Comparison of ENCODE assay signal across 12 cellular contexts in the genomic region with DNA sequence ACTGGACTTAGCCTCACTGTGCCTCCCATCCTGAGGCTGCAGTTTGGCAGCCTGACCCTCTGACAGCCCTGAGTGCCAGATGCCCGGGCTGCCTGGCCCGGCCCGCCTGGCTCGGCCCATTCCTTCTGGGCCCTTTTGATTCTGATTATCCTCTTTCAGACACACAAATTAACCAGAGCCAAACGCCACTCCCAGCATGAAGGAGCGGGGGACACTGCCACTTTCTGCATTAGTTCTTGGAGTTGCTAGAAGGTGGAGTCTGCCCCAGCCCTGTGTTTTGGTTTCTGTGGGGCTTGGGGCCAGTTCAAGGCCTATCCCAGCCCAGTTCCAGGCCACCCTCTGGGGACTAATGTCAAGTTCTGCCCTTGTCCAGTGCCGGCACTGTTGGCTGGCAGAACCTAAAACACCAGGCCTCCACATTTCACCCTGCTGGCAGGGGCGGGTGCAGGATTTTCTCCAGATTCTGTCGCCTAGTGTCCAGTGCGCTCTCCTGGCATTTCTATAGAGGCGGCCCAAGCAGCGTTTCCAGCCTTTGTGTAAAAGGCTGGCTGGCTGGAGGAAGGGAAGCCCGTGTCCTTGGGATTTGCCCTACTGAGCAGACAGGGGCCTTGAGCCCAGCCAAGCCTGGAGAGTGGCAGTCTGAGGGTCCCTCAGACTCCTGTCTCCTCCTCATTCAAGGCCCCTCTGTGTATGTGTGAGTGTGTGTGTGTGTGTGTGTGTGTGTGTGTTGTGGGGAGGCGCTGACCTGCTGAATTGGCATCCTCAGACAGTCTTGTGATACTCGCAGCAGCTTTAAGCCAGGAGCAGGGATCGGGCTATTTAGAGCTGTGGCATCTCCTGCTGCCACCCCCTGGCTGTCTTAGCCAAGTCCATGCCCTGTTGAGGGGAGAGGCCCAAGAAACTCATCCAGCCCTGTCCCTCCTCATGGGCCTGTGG. TPM values are rescaled to one million over a fixed set of nuclear protein-coding genes. Genes with fewer than 3 reads are reported as not detected.
DNase-seq lines count a peak whose midpoint lies in the region; ATAC-seq and TF ChIP-seq lines count a peak whose summit lies in the region.
"Had no signal": no experiment of that assay in that cellular context is flagged by ENCODE, and none has a peak within 500 bp of the region (broad histone marks: within the 10 kb centered on the region; RNA-seq: fewer than 3 reads in every experiment).

No MANE protein-coding gene starts in this region.

- no peak overlapping the region for H3K56ac ChIP-seq in H9 (ENCODE audit: insufficient read length, low read depth, low read length)

- H2BK15ac ChIP-seq in H9 (ENCODE audit: low read depth, low read length) = no peak overlapping the region

- H3K27me3 Mint-ChIP-seq in H9 (ENCODE audit: low read depth) = peaks cover 2% of the 10 kb centered on the region; the same call in 1 of the 2 replicates
- H3K27me3 Mint-ChIP-seq in activated CD8-positive, alpha-beta T cell treated with anti-CD3 and anti-CD28 coated beads for 36 hours = no peaks in the 10 kb centered on the region

- CTCF ChIA-PET in activated CD8-positive, alpha-beta T cell treated with anti-CD3 and anti-CD28 coated beads for 36 hours (lab: Charles Lee) = interaction anchor here (1.3 kb wide), 1 partner anchor 190 kb away, joined by 3 read pairs; no protein-coding TSS in a partner anchor

- TF ChIP-seq POLR2A in stomach (IDR thresholded peaks at IDR 0.05) = no peak

- no peak overlapping the region for H2BK120ac ChIP-seq in H9 (ENCODE audit: low read depth, low read length, poor library complexity, severe bottlenecking)

- no peaks in the 10 kb centered on the region for H3K79me2 ChIP-seq in H9 (ENCODE audit: insufficient read depth, low read length)

- H3K79me1 ChIP-seq in H9 (ENCODE audit: insufficient read depth, low read depth, low read length, poor library complexity, severe bottlenecking) = no peaks in the 10 kb centered on the region

- no peak overlapping the region for H3T11ph ChIP-seq in H9 (ENCODE audit: low read length)

- intact Hi-C loops in stomach (cut with DNase I; ENCODE audit: low total_unique reads) = no loop called here
- intact Hi-C loops in activated CD8-positive, alpha-beta T cell treated with anti-CD3 and anti-CD28 coated beads for 36 hours (cut with micrococcal nuclease) = no loop called here

- no peak for ATAC-seq in activated CD8-positive, alpha-beta T cell treated with anti-CD3 and anti-CD28 coated beads for 36 hours

- no peak overlapping the region for H3K23ac ChIP-seq in H9 (ENCODE audit: insufficient read length, low read depth, low read length)

- no peak overlapping the region for H4K91ac ChIP-seq in H9 (ENCODE audit: insufficient read length, low read depth, low read length)

- H2AK5ac ChIP-seq in H9 (ENCODE audit: insufficient read length, low read length) = no peak overlapping the region

- no peak overlapping the region for H3K9ac ChIP-seq in H9 (ENCODE audit: extremely low read depth, insufficient read length, low read length)

- no peaks in the 10 kb centered on the region for H3K4me1 ChIP-seq in H9 (ENCODE audit: insufficient read depth, low read length)
- H3K4me1 ChIP-seq in stomach = peaks cover 6 to 49% (median 24%) of the 10 kb centered on the region in 4 donors
- H3K4me1 ChIP-seq: pancreas had no signal

- H3K4me3 Mint-ChIP-seq in H9 = no peak overlapping the region
- no peak overlapping the region for H3K4me3 Mint-ChIP-seq in activated CD8-positive, alpha-beta T cell treated with anti-CD3 and anti-CD28 coated beads for 36 hours
- H3K4me3 Mint-ChIP-seq: HFFc6 had no signal

- H3K27ac Mint-ChIP-seq in H9 = peak overlapping the region; percentile 57 to 78 (median 60); a peak in 3 of 7 replicates
- no peak overlapping the region for H3K27ac Mint-ChIP-seq in activated CD8-positive, alpha-beta T cell treated with anti-CD3 and anti-CD28 coated beads for 36 hours
- H3K27ac Mint-ChIP-seq: HFFc6 had no signal

- no peak overlapping the region for H4K8ac ChIP-seq in H9 (replicated peaks; ENCODE audit: insufficient read length, low read depth, low read length)

- POLR2A ChIA-PET in activated CD8-positive, alpha-beta T cell treated with anti-CD3 and anti-CD28 coated beads for 36 hours (lab: Charles Lee) = interaction anchor here (1.5 kb wide), 1 partner anchor 38 kb away, joined by 3 read pairs; no protein-coding TSS in a partner anchor

- H3K18ac ChIP-seq in H9 (ENCODE audit: insufficient read length, low read depth, low read length) = no peak overlapping the region

- no peak for TF ChIP-seq EP300 in stomach (IDR thresholded peaks at IDR 0.05)

- no peak overlapping the region for H2BK12ac ChIP-seq in H9 (ENCODE audit: insufficient read length, low read depth, low read length)

- H3K4me1 Mint-ChIP-seq in H9 = peaks cover 4 to 28% of the 10 kb centered on the region in 2 experiments; a peak in 3 of 4 replicates
- no peaks in the 10 kb centered on the region for H3K4me1 Mint-ChIP-seq in activated CD8-positive, alpha-beta T cell treated with anti-CD3 and anti-CD28 coated beads for 36 hours (ENCODE audit: low read depth)

- H2BK5ac ChIP-seq in H9 (ENCODE audit: insufficient read length, low read length) = no peak overlapping the region

- no peaks in the 10 kb centered on the region for H3K23me2 ChIP-seq in H9 (ENCODE audit: insufficient read length, low read depth, low read length, poor library complexity, severe bottlenecking)

- H2AFZ ChIP-seq in H9 (ENCODE audit: low read length) = no peak overlapping the region

- no peak overlapping the region for H3K4me2 ChIP-seq in H9 (ENCODE audit: insufficient read depth, insufficient read length, low read length)

- H3K27ac ChIP-seq in H9 (ENCODE audit: insufficient read length, low read depth, low read length) (no peak overlapping the region), stomach (peak overlapping the region in 3 of 5 donors; percentile 49 to 77 (median 66))
- H3K27ac ChIP-seq: pancreas had no signal

- WGBS in H9 (ENCODE audit: extremely low coverage, insufficient read length, low lambda C conversion rate) = no CpG with 5 or more reads among the region's 16 CpGs
- WGBS in stomach, 5 donors = 61 to 79% (median 77%) methylated on average over 14 to 16 of the region's 16 CpGs

- H3K36me3 ChIP-seq in stomach = peaks cover 33 to 88% (median 71%) of the 10 kb centered on the region in 4 donors

- no peak overlapping the region for H4K5ac ChIP-seq in H9 (ENCODE audit: insufficient read length, low read depth, low read length)

- DNase-seq in H9 = no peak
- peak; percentile 77 for DNase-seq in cerebellar cortex (ENCODE audit: low spot score)
- DNase-seq in left kidney (ENCODE audit: low read depth, low spot score) = peak; percentile 49
- no peak for DNase-seq in stomach
- no peak for DNase-seq in stimulated activated CD4-positive, alpha-beta T cell treated with anti-CD3 and anti-CD28 coated beads, Interleukin-15, amount 100 ng/mL, for 24 hours
- DNase-seq in NCI-H1694 treated with DMSO at 0.1 percent for 48 hours (lab: John Stamatoyannopoulos, UW) = no peak
- no peak for DNase-seq in activated CD8-positive, alpha-beta T cell treated with anti-CD3 and anti-CD28 coated beads for 36 hours
- no peak for DNase-seq in COLO829 (ENCODE audit: low spot score)
- DNase-seq: DMS153, HFFc6, NCI-H187 treated with DMSO at 0.1 percent for 48 hours, pancreas had no signal

- no peaks in the 10 kb centered on the region for H3K27me3 ChIP-seq in H9 (ENCODE audit: insufficient read depth, low read length)
- H3K27me3 ChIP-seq in stomach = no peaks in the 10 kb centered on the region
- H3K27me3 ChIP-seq: pancreas had no signal

- no peak overlapping the region for H2BK20ac ChIP-seq in H9 (ENCODE audit: low read depth, low read length, poor library complexity, severe bottlenecking)

- H3K9me3 ChIP-seq in H9 (ENCODE audit: control insufficient read depth, low read depth, low read length) = no peaks in the 10 kb centered on the region
- no peaks in the 10 kb centered on the region for H3K9me3 ChIP-seq in stomach
- H3K9me3 ChIP-seq: pancreas had no signal

- peaks cover 0 to 34% (median 26%) of the 10 kb centered on the region in 3 experiments; a peak in 6 of 7 replicates for H3K36me3 Mint-ChIP-seq in H9 (ENCODE audit: insufficient read depth in 1 of 3, low read depth in 3 of 3)
- peaks cover 4% of the 10 kb centered on the region for H3K36me3 Mint-ChIP-seq in activated CD8-positive, alpha-beta T cell treated with anti-CD3 and anti-CD28 coated beads for 36 hours (ENCODE audit: low read depth)

- no peak overlapping the region for H3K4ac ChIP-seq in H9 (ENCODE audit: low read depth, low read length)

- H3K4me3 ChIP-seq in stomach = no peak overlapping the region
- H3K4me3 ChIP-seq: pancreas had no signal

- no peaks in the 10 kb centered on the region for H4K20me1 ChIP-seq in H9 (ENCODE audit: control insufficient read depth, insufficient read depth, insufficient read length)

- TF ChIP-seq CTCF in H9 (conservative IDR thresholded peaks at IDR 0.05) (no peak), stomach (IDR thresholded peaks at IDR 0.05) (no peak)
- TF ChIP-seq CTCF in activated CD8-positive, alpha-beta T cell treated with anti-CD3 and anti-CD28 coated beads for 36 hours (IDR thresholded peaks at IDR 0.05) = no peak

- no peaks in the 10 kb centered on the region for H3K9me3 Mint-ChIP-seq in H9
- no peaks in the 10 kb centered on the region for H3K9me3 Mint-ChIP-seq in activated CD8-positive, alpha-beta T cell treated with anti-CD3 and anti-CD28 coated beads for 36 hours
- H3K9me3 Mint-ChIP-seq: HFFc6 had no signal

- no peak overlapping the region for H3K14ac ChIP-seq in H9 (ENCODE audit: insufficient read depth, low read length)

RNA-seq across cellular contexts. Expression of gene PLCD3, which starts 21.4 kb away (rescaled TPM):
- total RNA-seq in H9 (2021) (41.6 and 48.5 TPM in 2 replicates), stomach (100 to 1,000 TPM in 1 of 5 donors, 10 to 100 TPM in 3, 1 to 10 TPM in 1; 7.6 to 215 (median 31.0) TPM)
- polyA plus RNA-seq in stomach = 100 to 1,000 TPM in 1 of 3 donors, 10 to 100 TPM in 2; 17.2 to 106 (median 53.2) TPM
- 1 to 10 TPM; 3.9 to 6.6 TPM for total RNA-seq in activated CD8-positive, alpha-beta T cell treated with anti-CD3 and anti-CD28 coated beads for 36 hours

RNA-seq across cellular contexts. Expression of gene ACBD4, which starts 24.5 kb away (rescaled TPM):
- total RNA-seq in H9 (2021) (9.7 and 10.5 TPM in 2 replicates), stomach (10 to 100 TPM in 3 of 5 donors, 1 to 10 TPM in 2; 4.6 to 24.6 (median 15.2) TPM)
- polyA plus RNA-seq in stomach = 10 to 100 TPM; 16.1 to 23.1 (median 18.1) TPM
- 10 to 100 TPM; 12.4 to 12.6 TPM for total RNA-seq in activated CD8-positive, alpha-beta T cell treated with anti-CD3 and anti-CD28 coated beads for 36 hours

RNA-seq across cellular contexts. Expression of gene HEXIM1, which starts 37.3 kb away (rescaled TPM):
- total RNA-seq in H9 (2021) = 32.4 and 33.0 TPM in 2 replicates
- 10 to 100 TPM in 3 of 5 donors, 1 to 10 TPM in 2; 6.4 to 23.8 (median 13.0) TPM for total RNA-seq in stomach
- 10 to 100 TPM; 15.4 to 20.5 (median 16.1) TPM for polyA plus RNA-seq in stomach
- total RNA-seq in activated CD8-positive, alpha-beta T cell treated with anti-CD3 and anti-CD28 coated beads for 36 hours = 10 to 100 TPM; 22.6 to 23.5 TPM

RNA-seq across cellular contexts. Expression of gene NMT1, which starts 49.8 kb away (rescaled TPM):
- 150 and 151 TPM in 2 replicates for total RNA-seq in H9 (2021)
- total RNA-seq in stomach = 100 to 1,000 TPM in 2 of 5 donors, 10 to 100 TPM in 3; 30.1 to 229 (median 74.0) TPM
- 100 to 1,000 TPM in 1 of 3 donors, 10 to 100 TPM in 2; 23.3 to 230 (median 49.7) TPM for polyA plus RNA-seq in stomach
- total RNA-seq in activated CD8-positive, alpha-beta T cell treated with anti-CD3 and anti-CD28 coated beads for 36 hours = 100 to 1,000 TPM; 156 to 169 TPM

RNA-seq across cellular contexts. Expression of gene HEXIM2, which starts 50.7 kb away (rescaled TPM):
- total RNA-seq in H9 (2021) (12.5 and 16.1 TPM in 2 replicates), stomach (10 to 100 TPM in 2 of 5 donors, 1 to 10 TPM in 2, under 1 TPM in 1; 0.92 to 34.4 (median 6.7) TPM)
- 10 to 100 TPM; 10.8 to 12.5 (median 11.1) TPM for polyA plus RNA-seq in stomach
- 1 to 10 TPM; 4.1 to 4.2 TPM for total RNA-seq in activated CD8-positive, alpha-beta T cell treated with anti-CD3 and anti-CD28 coated beads for 36 hours

Comparison
In these comparisons a context has a peak if more than half of its experiments do, and no peak if none do; other contexts are left out.
1. DNase-seq: peak in cerebellar cortex (single experiment) and left kidney (single experiment); none in H9 (single experiment), stomach (single experiment), stimulated activated CD4-positive, alpha-beta T cell treated with anti-CD3 and anti-CD28 coated beads, Interleukin-15, amount 100 ng/mL, for 24 hours (single experiment), NCI-H1694 treated with DMSO at 0.1 percent for 48 hours (single experiment), activated CD8-positive, alpha-beta T cell treated with anti-CD3 and anti-CD28 coated beads for 36 hours (single experiment) and COLO829 (single experiment).